17 cellular contexts compared by ENCODE assay signal in genomic region chr2:38650717-38651116, GRCh38. TPM values are rescaled to one million over a fixed set of nuclear protein-coding genes. Genes with fewer than 3 reads are reported as not detected.
DNase-seq lines count a peak whose midpoint lies in the region; ATAC-seq and TF ChIP-seq lines count a peak whose summit lies in the region.
"Had no signal": no experiment of that assay in that cellular context is flagged by ENCODE, and none has a peak within 500 bp of the region (broad histone marks: within the 10 kb centered on the region; RNA-seq: fewer than 3 reads in every experiment).

No MANE protein-coding gene starts in this region.

- ATAC-seq in Right ventricle myocardium superior (ENCODE audit: poor library complexity) (peak; percentile 80), thoracic aorta (ENCODE audit: insufficient number of reproducible peaks, low FRiP score, low read depth) (no peak)
- ATAC-seq: PC-3 had no signal

- H3K27ac Mint-ChIP-seq in T-helper 1 cell treated with Interleukin-12 subunit alpha and Interleukin-12 subunit beta and Interleukin-4 antibody, amounts not matched to agents 30 μg/mL and 1 μg/mL, for 36 hours, result peak overlapping the region; percentile 60
- H3K27ac Mint-ChIP-seq in activated CD4-positive, alpha-beta memory T cell treated with anti-CD3 and anti-CD28 coated beads, Interleukin-2, amount 10 ng/mL, durations not matched to agents 7 days and 5 days, result peak overlapping the region; percentile 95

- no peak overlapping the region for H3K4me3 Mint-ChIP-seq in T-helper 1 cell treated with Interleukin-12 subunit alpha and Interleukin-12 subunit beta and Interleukin-4 antibody, amounts not matched to agents 30 μg/mL and 1 μg/mL, for 36 hours
- no peak overlapping the region for H3K4me3 Mint-ChIP-seq in activated CD4-positive, alpha-beta memory T cell treated with anti-CD3 and anti-CD28 coated beads, Interleukin-2, amount 10 ng/mL, durations not matched to agents 7 days and 5 days

- intact Hi-C loops in Right ventricle myocardium superior (cut with DNase I), result no loop called here
- intact Hi-C loops in left ventricle myocardium inferior (cut with micrococcal nuclease), result no loop called here

- no peak for TF ChIP-seq CTCF in left ventricle myocardium inferior (IDR thresholded peaks at IDR 0.05; ENCODE audit: borderline replicate concordance)
- no peak for TF ChIP-seq CTCF in thoracic aorta (IDR thresholded peaks at IDR 0.05)

- H3K36me3 Mint-ChIP-seq in T-helper 1 cell treated with Interleukin-12 subunit alpha and Interleukin-12 subunit beta and Interleukin-4 antibody, amounts not matched to agents 30 μg/mL and 1 μg/mL, for 36 hours (ENCODE audit: low read depth), result peaks cover 18% of the 10 kb centered on the region
- H3K36me3 Mint-ChIP-seq in activated CD4-positive, alpha-beta memory T cell treated with anti-CD3 and anti-CD28 coated beads, Interleukin-2, amount 10 ng/mL, durations not matched to agents 7 days and 5 days (ENCODE audit: low read depth), result peaks cover 30% of the 10 kb centered on the region

- no peak overlapping the region for H3K27ac ChIP-seq in left ventricle myocardium inferior (replicated peaks)
- peak overlapping the region; percentile 15 to 57 for H3K27ac ChIP-seq in thoracic aorta
- H3K27ac ChIP-seq: BLaER1 had no signal

- H3K4me1 Mint-ChIP-seq in T-helper 1 cell treated with Interleukin-12 subunit alpha and Interleukin-12 subunit beta and Interleukin-4 antibody, amounts not matched to agents 30 μg/mL and 1 μg/mL, for 36 hours (ENCODE audit: low read depth), result peaks cover 61% of the 10 kb centered on the region
- H3K4me1 Mint-ChIP-seq in activated CD4-positive, alpha-beta memory T cell treated with anti-CD3 and anti-CD28 coated beads, Interleukin-2, amount 10 ng/mL, durations not matched to agents 7 days and 5 days, result peaks cover 78% of the 10 kb centered on the region

- H3K36me3 ChIP-seq in left ventricle myocardium inferior, result no peaks in the 10 kb centered on the region
- no peaks in the 10 kb centered on the region for H3K36me3 ChIP-seq in thoracic aorta
- H3K36me3 ChIP-seq: BLaER1, HAP-1 had no signal

- peaks cover 14% of the 10 kb centered on the region for H3K9me3 Mint-ChIP-seq in T-helper 1 cell treated with Interleukin-12 subunit alpha and Interleukin-12 subunit beta and Interleukin-4 antibody, amounts not matched to agents 30 μg/mL and 1 μg/mL, for 36 hours
- H3K9me3 Mint-ChIP-seq in activated CD4-positive, alpha-beta memory T cell treated with anti-CD3 and anti-CD28 coated beads, Interleukin-2, amount 10 ng/mL, durations not matched to agents 7 days and 5 days, result peaks cover 20% of the 10 kb centered on the region

- H3K27me3 ChIP-seq in left ventricle myocardium inferior (ENCODE audit: low read depth) (no peaks in the 10 kb centered on the region), thoracic aorta (replicated peaks; ENCODE audit: insufficient read depth) (no peaks in the 10 kb centered on the region)
- H3K27me3 ChIP-seq: BLaER1 had no signal

- no peak overlapping the region for H3K4me3 ChIP-seq in left ventricle myocardium inferior
- H3K4me3 ChIP-seq in thoracic aorta, result no peak overlapping the region
- H3K4me3 ChIP-seq: BLaER1, HAP-1 had no signal

- no peaks in the 10 kb centered on the region for H3K27me3 Mint-ChIP-seq in T-helper 1 cell treated with Interleukin-12 subunit alpha and Interleukin-12 subunit beta and Interleukin-4 antibody, amounts not matched to agents 30 μg/mL and 1 μg/mL, for 36 hours (ENCODE audit: low read depth)
- H3K27me3 Mint-ChIP-seq in activated CD4-positive, alpha-beta memory T cell treated with anti-CD3 and anti-CD28 coated beads, Interleukin-2, amount 10 ng/mL, durations not matched to agents 7 days and 5 days, result no peaks in the 10 kb centered on the region

- H3K9me3 ChIP-seq in left ventricle myocardium inferior (replicated peaks) (no peaks in the 10 kb centered on the region), thoracic aorta (no peaks in the 10 kb centered on the region)
- H3K9me3 ChIP-seq: HAP-1 had no signal

- POLR2A ChIA-PET in activated CD4-positive, alpha-beta memory T cell treated with anti-CD3 and anti-CD28 coated beads, Interleukin-2, amount 10 ng/mL, durations not matched to agents 7 days and 5 days (lab: Charles Lee), result interaction anchor here (1.0 to 11.9 kb wide), 3 partner anchors 10 to 51 kb away, joined by 3 to 165 read pairs (median 106); partner anchors contain the start of genes GALM and HNRNPLL

- CTCF ChIA-PET in activated CD4-positive, alpha-beta memory T cell treated with anti-CD3 and anti-CD28 coated beads, Interleukin-2, amount 10 ng/mL, durations not matched to agents 7 days and 5 days (lab: Charles Lee), result interaction anchor here (3.1 kb wide), 1 partner anchor 16 kb away, joined by 11 read pairs; the partner anchor contains the start of gene GALM

- DNase-seq in T-helper 1 cell, result no peak
- no peak for DNase-seq in Right ventricle myocardium superior
- DNase-seq in left ventricle myocardium inferior, result no peak
- no peak for DNase-seq in activated CD4-positive, alpha-beta memory T cell treated with anti-CD3 and anti-CD28 coated beads, Interleukin-2, amount 10 ng/mL, durations not matched to agents 7 days and 5 days
- DNase-seq in thoracic aorta (ENCODE audit: low spot score), result no peak
- DNase-seq in 8988T, result no peak
- no peak for DNase-seq in mesenteric fat pad (ENCODE audit: low spot score)
- DNase-seq: DMS 273 treated with DMSO at 0.1 percent for 48 hours, GF-D8, MV-4-11, NCI-H1417 treated with DMSO at 0.1 percent for 48 hours, NCI-H1930, NCI-H446, PC-3 had no signal

- H3K4me1 ChIP-seq in left ventricle myocardium inferior, result peaks cover 13% of the 10 kb centered on the region
- H3K4me1 ChIP-seq in thoracic aorta (ENCODE audit: control insufficient read depth in 1 of 2, low read depth in 2 of 2), result peaks cover 4 to 27% of the 10 kb centered on the region in 2 donors

RNA-seq across cellular contexts. Expression of gene GALM, which starts 15.2 kb away (rescaled TPM):
- 14.7 TPM for total RNA-seq in Right ventricle myocardium superior
- total RNA-seq in left ventricle myocardium inferior, result 14.4 TPM
- total RNA-seq in activated CD4-positive, alpha-beta memory T cell treated with anti-CD3 and anti-CD28 coated beads, Interleukin-2, amount 10 ng/mL, durations not matched to agents 7 days and 5 days, result 10 to 100 TPM; 94.7 to 97.4 TPM
- 10 to 100 TPM; 19.5 to 25.1 TPM for total RNA-seq in thoracic aorta
- 16.3 TPM for total RNA-seq in mesenteric fat pad

RNA-seq across cellular contexts. Expression of gene HNRNPLL, which starts 48.0 kb away (rescaled TPM):
- 28.3 TPM for total RNA-seq in Right ventricle myocardium superior
- 26.3 TPM for total RNA-seq in left ventricle myocardium inferior
- total RNA-seq in activated CD4-positive, alpha-beta memory T cell treated with anti-CD3 and anti-CD28 coated beads, Interleukin-2, amount 10 ng/mL, durations not matched to agents 7 days and 5 days, result 100 to 1,000 TPM; 104 to 119 TPM
- total RNA-seq in thoracic aorta, result 10 to 100 TPM; 60.1 to 64.7 TPM
- 39.0 TPM for total RNA-seq in mesenteric fat pad
